26 cellular contexts compared by ENCODE assay signal in genomic region chr11:117749541-117749910, GRCh38. TPM values are rescaled to one million over a fixed set of nuclear protein-coding genes. Genes with fewer than 3 reads are reported as not detected.
"Had no signal": no experiment of that assay in that cellular context is flagged by ENCODE, and none has a peak within 500 bp of the region (broad histone marks: within the 10 kb centered on the region; RNA-seq: fewer than 3 reads in every experiment).

No MANE protein-coding gene starts in this region.

- H3K27me3 Mint-ChIP-seq: stimulated activated naive CD8-positive, alpha-beta T cell treated with anti-CD3 and anti-CD28 coated beads, Interleukin-15, Interleukin-2, amounts not matched to agents 100 ng/mL and 50 ng/mL, for 24 hours had no signal

- H3K4me1 Mint-ChIP-seq: activated T-helper 17 cell treated with anti-CD3 and anti-CD28 coated beads, Interleukin-2, amount 50 U/mL, for 72 hours had no signal

- DNase-seq: activated CD4-positive, alpha-beta T cell treated with anti-CD3 and anti-CD28 coated beads for 1 hour; activated CD4-positive, alpha-beta T cell treated with anti-CD3 and anti-CD28 coated beads, Interleukin-2, amount 50 U/mL, for 1 hour; activated T-cell treated with anti-CD3 and anti-CD28 coated beads, Interleukin-2, amount 50 U/mL, for 1 hour; dermis blood vessel endothelial cell; effector memory CD4-positive, alpha-beta T cell; esophagus squamous epithelium; gastrocnemius medialis; hypothalamus; left lung; psoas muscle; stimulated activated CD4-positive, alpha-beta T cell treated with anti-CD3 and anti-CD28 coated beads, Interleukin-12 subunit alpha, Interleukin-12 subunit beta, amount 100 ng/mL, for 4 hours; stimulated activated CD4-positive, alpha-beta T cell treated with anti-CD3 and anti-CD28 coated beads, Interleukin-4, amount 100 ng/mL, for 4 hours; T-helper 9 cell; trophoblast cell; uterus had no signal

- H3K36me3 Mint-ChIP-seq: activated naive CD4-positive, alpha-beta T cell treated with anti-CD3 and anti-CD28 coated beads, Interleukin-2, amount 50 U/mL, for 72 hours; mesothelial cell of epicardium; natural killer cell treated with Interleukin-12 subunit alpha and Interleukin-12 subunit beta and Interleukin-15 and Interleukin-18, amount 100 ng/mL, for 72 hours had no signal

- H3K27me3 ChIP-seq: ascending aorta, gastrocnemius medialis, left lung, ovary, right atrium auricular region, uterus had no signal

- H3K4me3 Mint-ChIP-seq: activated T-helper 17 cell treated with anti-CD3 and anti-CD28 coated beads, Interleukin-2, amount 50 U/mL, for 72 hours; mesothelial cell of epicardium; natural killer cell treated with Interleukin-12 subunit alpha and Interleukin-12 subunit beta and Interleukin-15 and Interleukin-18, amount 100 ng/mL, for 72 hours; stimulated activated naive CD8-positive, alpha-beta T cell treated with anti-CD3 and anti-CD28 coated beads, Interleukin-15, Interleukin-2, amounts not matched to agents 100 ng/mL and 50 ng/mL, for 24 hours had no signal

- H3K27ac Mint-ChIP-seq: activated T-helper 17 cell treated with anti-CD3 and anti-CD28 coated beads, Interleukin-2, amount 50 U/mL, for 72 hours; mesothelial cell of epicardium; natural killer cell treated with Interleukin-12 subunit alpha and Interleukin-12 subunit beta and Interleukin-15 and Interleukin-18, amount 100 ng/mL, for 72 hours; stimulated activated naive CD8-positive, alpha-beta T cell treated with anti-CD3 and anti-CD28 coated beads, Interleukin-15, Interleukin-2, amounts not matched to agents 100 ng/mL and 50 ng/mL, for 24 hours had no signal

- H3K4me3 ChIP-seq: ascending aorta, esophagus squamous epithelium, gastrocnemius medialis, left lung, ovary, psoas muscle, right atrium auricular region, uterus had no signal

- H3K27ac ChIP-seq: ascending aorta, esophagus squamous epithelium, gastrocnemius medialis, left lung, neutrophil, ovary, psoas muscle, right atrium auricular region, uterus had no signal

- H3K9me3 Mint-ChIP-seq: activated naive CD4-positive, alpha-beta T cell treated with anti-CD3 and anti-CD28 coated beads, Interleukin-2, amount 50 U/mL, for 72 hours; activated T-helper 17 cell treated with anti-CD3 and anti-CD28 coated beads, Interleukin-2, amount 50 U/mL, for 72 hours; mesothelial cell of epicardium; natural killer cell treated with Interleukin-12 subunit alpha and Interleukin-12 subunit beta and Interleukin-15 and Interleukin-18, amount 100 ng/mL, for 72 hours; stimulated activated naive CD8-positive, alpha-beta T cell treated with anti-CD3 and anti-CD28 coated beads, Interleukin-15, Interleukin-2, amounts not matched to agents 100 ng/mL and 50 ng/mL, for 24 hours had no signal

- H3K36me3 ChIP-seq: ascending aorta, esophagus squamous epithelium, gastrocnemius medialis, left lung, neutrophil, ovary, right atrium auricular region, uterus had no signal

- H3K4me1 ChIP-seq: ascending aorta, esophagus squamous epithelium, gastrocnemius medialis, left lung, psoas muscle, right atrium auricular region, uterus had no signal

- H3K9me3 ChIP-seq: ascending aorta, esophagus squamous epithelium, gastrocnemius medialis, left lung, neutrophil, ovary, psoas muscle, right atrium auricular region, uterus had no signal

- ATAC-seq: activated naive CD4-positive, alpha-beta T cell treated with anti-CD3 and anti-CD28 coated beads, Interleukin-2, amount 50 U/mL, for 72 hours; activated T-helper 17 cell treated with anti-CD3 and anti-CD28 coated beads, Interleukin-2, amount 50 U/mL, for 72 hours; gastrocnemius medialis; left lung; psoas muscle had no signal

RNA-seq across cellular contexts. Expression of gene DSCAML1, which starts 47.5 kb away (rescaled TPM):
- total RNA-seq: ascending aorta, chondrocyte had no signal
- polyA plus RNA-seq: keratinocyte had no signal
